Comparison of ENCODE assay signal across 8 cellular contexts in the genomic region with DNA sequence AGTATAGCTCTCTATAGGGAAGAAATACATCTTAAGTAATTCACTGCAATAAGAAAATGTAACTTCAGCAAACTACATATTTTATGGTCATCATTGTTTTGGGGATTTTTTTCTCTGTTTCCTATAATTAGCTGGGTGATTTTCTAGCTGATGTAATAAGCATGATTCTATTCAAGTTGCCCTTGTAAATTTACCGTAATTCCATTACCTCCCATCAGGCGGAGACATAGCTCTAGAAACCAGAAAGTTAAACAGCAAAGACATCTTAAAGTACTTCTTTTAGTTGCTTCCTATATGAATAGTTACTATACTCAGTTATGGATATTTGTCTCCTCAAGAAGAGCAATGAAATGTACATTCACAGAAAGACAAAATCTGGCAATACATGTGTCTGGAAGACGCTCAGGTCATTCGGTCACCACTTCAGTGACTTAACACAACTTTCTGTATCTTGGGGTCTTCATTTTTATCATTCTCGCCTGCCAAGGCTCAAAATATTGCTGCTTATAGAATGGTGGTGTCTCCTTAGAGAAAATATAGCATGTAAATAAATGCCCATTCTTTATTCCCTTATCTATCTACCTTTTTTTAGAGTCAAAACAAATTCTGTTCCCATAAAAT.
A peak's percentile ranks its signal among the peaks of the same experiment; 100 is the strongest.
DNase-seq lines count a peak whose midpoint lies in the region; ATAC-seq and TF ChIP-seq lines count a peak whose summit lies in the region.

No MANE protein-coding gene starts in this region.

- H3K9ac ChIP-seq in mesendoderm (ENCODE audit: low read length) = no peak overlapping the region

- H3K4me3 Mint-ChIP-seq in activated naive CD8-positive, alpha-beta T cell treated with anti-CD3 and anti-CD28 coated beads, Interleukin-2, amount 50 U/mL, for 24 hours = no peak overlapping the region
- H3K4me3 Mint-ChIP-seq in activated naive CD8-positive, alpha-beta T cell treated with anti-CD3 and anti-CD28 coated beads for 36 hours = no peak overlapping the region
- no peak overlapping the region for H3K4me3 Mint-ChIP-seq in HFFc6

- H3K4me1 Mint-ChIP-seq in activated naive CD8-positive, alpha-beta T cell treated with anti-CD3 and anti-CD28 coated beads, Interleukin-2, amount 50 U/mL, for 24 hours = peaks cover 2% of the 10 kb centered on the region
- H3K4me1 Mint-ChIP-seq in activated naive CD8-positive, alpha-beta T cell treated with anti-CD3 and anti-CD28 coated beads for 36 hours = peaks cover 2% of the 10 kb centered on the region
- peaks cover 21% of the 10 kb centered on the region for H3K4me1 Mint-ChIP-seq in HFFc6 (ENCODE audit: low read depth)

- H3K23ac ChIP-seq in mesendoderm (ENCODE audit: low read length) = no peak overlapping the region

- no peaks in the 10 kb centered on the region for H3K79me1 ChIP-seq in mesendoderm (ENCODE audit: low read length)

- H3K27me3 Mint-ChIP-seq in activated naive CD8-positive, alpha-beta T cell treated with anti-CD3 and anti-CD28 coated beads, Interleukin-2, amount 50 U/mL, for 24 hours = peaks cover 2% of the 10 kb centered on the region
- no peaks in the 10 kb centered on the region for H3K27me3 Mint-ChIP-seq in activated naive CD8-positive, alpha-beta T cell treated with anti-CD3 and anti-CD28 coated beads for 36 hours
- H3K27me3 Mint-ChIP-seq in HFFc6 (ENCODE audit: insufficient read depth) = no peaks in the 10 kb centered on the region

- H3K36me3 Mint-ChIP-seq in activated naive CD8-positive, alpha-beta T cell treated with anti-CD3 and anti-CD28 coated beads, Interleukin-2, amount 50 U/mL, for 24 hours (ENCODE audit: low read depth) = no peaks in the 10 kb centered on the region
- H3K36me3 Mint-ChIP-seq in activated naive CD8-positive, alpha-beta T cell treated with anti-CD3 and anti-CD28 coated beads for 36 hours = no peaks in the 10 kb centered on the region
- H3K36me3 Mint-ChIP-seq in HFFc6 (ENCODE audit: low read depth) = no peaks in the 10 kb centered on the region

- H3K27ac ChIP-seq in mesendoderm (ENCODE audit: low read depth, low read length) = no peak overlapping the region

- no peak overlapping the region for H2BK15ac ChIP-seq in mesendoderm (replicated peaks; ENCODE audit: low read depth)

- no peaks in the 10 kb centered on the region for H3K79me2 ChIP-seq in mesendoderm (ENCODE audit: control insufficient read depth, insufficient read depth, low read length)

- no peak overlapping the region for H2BK5ac ChIP-seq in mesendoderm (ENCODE audit: low read length)

- H2AK5ac ChIP-seq in mesendoderm (ENCODE audit: low read length) = no peak overlapping the region

- in situ Hi-C loops in astrocyte of the cerebellum (cut with HindIII; ENCODE audit: low sequenced_read_pairs) = no loop called here

- no peak overlapping the region for H3K4me2 ChIP-seq in mesendoderm (ENCODE audit: low read length)

- no peak overlapping the region for H3K4ac ChIP-seq in mesendoderm (ENCODE audit: low read depth, low read length)

- no peak overlapping the region for H3K27ac Mint-ChIP-seq in activated naive CD8-positive, alpha-beta T cell treated with anti-CD3 and anti-CD28 coated beads, Interleukin-2, amount 50 U/mL, for 24 hours
- no peak overlapping the region for H3K27ac Mint-ChIP-seq in activated naive CD8-positive, alpha-beta T cell treated with anti-CD3 and anti-CD28 coated beads for 36 hours
- H3K27ac Mint-ChIP-seq in HFFc6 = no peak overlapping the region

- H3K27me3 ChIP-seq in mesendoderm (ENCODE audit: insufficient read depth, low read length, poor library complexity) = no peaks in the 10 kb centered on the region

- peak; percentile 86 for TF ChIP-seq CTCF in HFFc6 (IDR thresholded peaks at IDR 0.05)
- TF ChIP-seq CTCF in astrocyte of the cerebellum (IDR thresholded peaks at IDR 0.05; ENCODE audit: low read depth, low read length, missing control alignments) = peak; percentile 67

- no peak overlapping the region for H4K8ac ChIP-seq in mesendoderm (ENCODE audit: low read depth, low read length)

- no peak overlapping the region for H4K5ac ChIP-seq in mesendoderm (ENCODE audit: low read length)

- H3K56ac ChIP-seq in mesendoderm (ENCODE audit: low read length) = no peak overlapping the region

- DNase-seq in activated naive CD8-positive, alpha-beta T cell treated with anti-CD3 and anti-CD28 coated beads, Interleukin-2, amount 50 U/mL, for 24 hours = no peak
- no peak for DNase-seq in activated naive CD8-positive, alpha-beta T cell treated with anti-CD3 and anti-CD28 coated beads for 36 hours
- peak; percentile 64 for DNase-seq in HFFc6
- DNase-seq in NCI-H1092 (lab: John Stamatoyannopoulos, UW) = peak; percentile 3
- peak; percentile 84 for DNase-seq in astrocyte of the cerebellum (ENCODE audit: low read depth)
- DNase-seq in mesendoderm = peak; percentile 81
- no peak for DNase-seq in NCI-H1048 (lab: John Stamatoyannopoulos, UW)
- no peak for DNase-seq in middle frontal gyrus (ENCODE audit: extremely low spot score, low spot score)

- H2BK120ac ChIP-seq in mesendoderm (ENCODE audit: low read depth, low read length) = peak overlapping the region; percentile 45

- no peaks in the 10 kb centered on the region for H3K9me3 Mint-ChIP-seq in activated naive CD8-positive, alpha-beta T cell treated with anti-CD3 and anti-CD28 coated beads, Interleukin-2, amount 50 U/mL, for 24 hours
- H3K9me3 Mint-ChIP-seq in activated naive CD8-positive, alpha-beta T cell treated with anti-CD3 and anti-CD28 coated beads for 36 hours = no peaks in the 10 kb centered on the region
- H3K9me3 Mint-ChIP-seq in HFFc6 = no peaks in the 10 kb centered on the region

- ATAC-seq in activated naive CD8-positive, alpha-beta T cell treated with anti-CD3 and anti-CD28 coated beads, Interleukin-2, amount 50 U/mL, for 24 hours = peak; percentile 33

- no peaks in the 10 kb centered on the region for H3K36me3 ChIP-seq in mesendoderm (ENCODE audit: control insufficient read depth, insufficient read depth, low read length)

- no CpG with 5 or more reads among the region's 5 CpGs for WGBS in mesendoderm (ENCODE audit: extremely low coverage, insufficient coverage, low lambda C conversion rate)

- H3K18ac ChIP-seq in mesendoderm (ENCODE audit: low read length) = no peak overlapping the region

- H3K4me3 ChIP-seq in astrocyte of the cerebellum (ENCODE audit: low read depth, low read length) (no peak overlapping the region), mesendoderm (ENCODE audit: low read length) (no peak overlapping the region)

- H3K4me1 ChIP-seq in mesendoderm (ENCODE audit: control insufficient read depth, low read depth, low read length) = no peaks in the 10 kb centered on the region

Comparison
In these comparisons a context has a peak if more than half of its experiments do, and no peak if none do; other contexts are left out.
1. DNase-seq: peak in HFFc6 (single experiment), NCI-H1092 (single experiment), astrocyte of the cerebellum (single experiment) and mesendoderm (single experiment); none in activated naive CD8-positive, alpha-beta T cell treated with anti-CD3 and anti-CD28 coated beads, Interleukin-2, amount 50 U/mL, for 24 hours (single experiment), activated naive CD8-positive, alpha-beta T cell treated with anti-CD3 and anti-CD28 coated beads for 36 hours (single experiment), NCI-H1048 (single experiment) and middle frontal gyrus (single experiment).